ENCODE assay signal across 10 cellular contexts in the genomic region with DNA sequence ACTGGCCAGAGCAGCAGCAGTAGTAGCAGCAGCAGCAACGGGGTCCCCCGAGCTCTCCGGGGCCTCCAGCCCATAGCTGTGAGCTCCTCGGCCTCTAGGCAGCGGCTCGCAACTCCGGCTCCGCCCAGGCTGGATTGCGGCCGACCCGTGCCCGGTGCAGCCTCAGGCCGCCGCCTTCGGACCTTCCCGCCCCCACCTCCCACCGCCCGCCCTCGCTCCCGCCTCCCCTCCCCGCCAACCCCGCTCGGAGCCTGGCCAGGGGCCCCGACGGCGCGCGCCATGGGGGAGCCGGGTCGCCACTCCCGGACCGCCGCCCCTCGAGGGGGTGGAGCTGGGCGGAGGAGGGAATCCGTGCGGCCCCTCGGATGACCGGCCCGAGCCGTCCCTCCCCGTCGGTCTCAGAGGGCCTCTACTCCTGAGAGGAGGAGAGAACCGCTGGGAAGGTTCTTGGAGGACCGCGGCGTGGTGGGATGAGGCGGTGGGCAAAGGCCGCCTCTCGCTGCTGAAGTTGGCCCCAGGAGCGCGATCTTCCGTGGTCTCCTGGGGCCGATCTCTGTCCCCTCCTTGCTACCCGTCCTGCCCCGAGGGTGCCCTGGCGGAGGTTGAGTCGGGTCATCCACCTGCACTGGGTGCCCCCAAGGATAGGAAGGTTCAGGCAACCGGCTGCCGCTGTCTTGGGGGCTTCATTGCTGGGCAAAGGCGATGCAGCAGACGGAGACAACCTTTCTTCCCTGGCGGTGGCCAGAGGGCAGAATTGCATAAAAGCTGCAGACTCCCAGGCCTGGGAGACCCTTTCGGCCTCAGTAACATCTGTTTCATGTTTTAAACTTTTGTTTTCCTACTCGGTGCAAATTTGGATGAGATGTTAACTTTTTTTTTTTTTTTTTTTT. TPM values are rescaled to one million over a fixed set of nuclear protein-coding genes. Genes with fewer than 3 reads are reported as not detected.
DNase-seq lines count a peak whose midpoint lies in the region; ATAC-seq and TF ChIP-seq lines count a peak whose summit lies in the region.
"Had no signal": no experiment of that assay in that cellular context is flagged by ENCODE, and none has a peak within 500 bp of the region (broad histone marks: within the 10 kb centered on the region; RNA-seq: fewer than 3 reads in every experiment).

A gene with protein sequence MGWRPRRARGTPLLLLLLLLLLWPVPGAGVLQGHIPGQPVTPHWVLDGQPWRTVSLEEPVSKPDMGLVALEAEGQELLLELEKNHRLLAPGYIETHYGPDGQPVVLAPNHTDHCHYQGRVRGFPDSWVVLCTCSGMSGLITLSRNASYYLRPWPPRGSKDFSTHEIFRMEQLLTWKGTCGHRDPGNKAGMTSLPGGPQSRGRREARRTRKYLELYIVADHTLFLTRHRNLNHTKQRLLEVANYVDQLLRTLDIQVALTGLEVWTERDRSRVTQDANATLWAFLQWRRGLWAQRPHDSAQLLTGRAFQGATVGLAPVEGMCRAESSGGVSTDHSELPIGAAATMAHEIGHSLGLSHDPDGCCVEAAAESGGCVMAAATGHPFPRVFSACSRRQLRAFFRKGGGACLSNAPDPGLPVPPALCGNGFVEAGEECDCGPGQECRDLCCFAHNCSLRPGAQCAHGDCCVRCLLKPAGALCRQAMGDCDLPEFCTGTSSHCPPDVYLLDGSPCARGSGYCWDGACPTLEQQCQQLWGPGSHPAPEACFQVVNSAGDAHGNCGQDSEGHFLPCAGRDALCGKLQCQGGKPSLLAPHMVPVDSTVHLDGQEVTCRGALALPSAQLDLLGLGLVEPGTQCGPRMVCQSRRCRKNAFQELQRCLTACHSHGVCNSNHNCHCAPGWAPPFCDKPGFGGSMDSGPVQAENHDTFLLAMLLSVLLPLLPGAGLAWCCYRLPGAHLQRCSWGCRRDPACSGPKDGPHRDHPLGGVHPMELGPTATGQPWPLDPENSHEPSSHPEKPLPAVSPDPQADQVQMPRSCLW (minus strand): TSS at position 80 of the 890 bp plus-strand sequence. CDS start 6 bp downstream, at position 74.

- intact Hi-C loops in CD8-positive, alpha-beta T cell (cut with DNase I, micrococcal nuclease), result no loop called here

- no peak within 1 kb of the TSS for H3K27ac Mint-ChIP-seq in CD8-positive, alpha-beta T cell
- H3K27ac Mint-ChIP-seq in immature natural killer cell, result no peak within 1 kb of the TSS

- peak within 1 kb of the TSS; percentile 44 for H3K4me3 ChIP-seq in astrocyte of the spinal cord (ENCODE audit: low read depth, low read length)
- peak within 1 kb of the TSS; percentile 46; the same call in 1 of the 2 replicates for H3K4me3 ChIP-seq in iPS DF 6.9 (ENCODE audit: low read length)
- H3K4me3 ChIP-seq in rectal smooth muscle tissue (ENCODE audit: low read length), result peak within 1 kb of the TSS; percentile 68
- no peak within 1 kb of the TSS for H3K4me3 ChIP-seq in CD8-positive, alpha-beta T cell (ENCODE audit: low read depth, low read length)

- peak; percentile 52 for DNase-seq in EL
- DNase-seq in astrocyte of the spinal cord (ENCODE audit: low read depth, low spot score), result no peak
- no peak for DNase-seq in iPS DF 6.9 (ENCODE audit: low read depth, low spot score)
- no peak for DNase-seq in activated CD4-positive, alpha-beta T cell treated with anti-CD3 and anti-CD28 coated beads for 1 hour
- no peak for DNase-seq in CD8-positive, alpha-beta T cell
- no peak for DNase-seq in immature natural killer cell
- DNase-seq: NCI-H1092 had no signal

- H3K27me3 ChIP-seq in iPS DF 6.9 (ENCODE audit: control insufficient read depth, insufficient read depth, low read length), result no peaks in the 10 kb centered on the region
- peaks cover 6% of the 10 kb centered on the region for H3K27me3 ChIP-seq in rectal smooth muscle tissue (ENCODE audit: control insufficient read depth, insufficient read depth, low read length)
- H3K27me3 ChIP-seq in CD8-positive, alpha-beta T cell (ENCODE audit: insufficient read depth, low read length), result no peaks in the 10 kb centered on the region

- POLR2A ChIA-PET in CD8-positive, alpha-beta T cell (lab: Charles Lee), result interaction anchor here (0.6 kb wide), 1 partner anchor 15 kb away, joined by 3 read pairs; no protein-coding TSS in a partner anchor

- CTCF ChIA-PET in CD8-positive, alpha-beta T cell (lab: Charles Lee), result interaction anchor here (0.6 kb wide), 1 partner anchor 131 kb away, joined by 3 read pairs; no protein-coding TSS in a partner anchor

- peaks cover 38% of the 10 kb centered on the region for H3K27me3 Mint-ChIP-seq in CD8-positive, alpha-beta T cell (ENCODE audit: low read depth)
- H3K27me3 Mint-ChIP-seq in immature natural killer cell (ENCODE audit: low read depth in 3 of 3), result peaks cover 3 to 16% (median 15%) of the 10 kb centered on the region in 3 donors

- H3K4me1 ChIP-seq in iPS DF 6.9 (ENCODE audit: control insufficient read depth, insufficient read depth, low read length), result peaks cover 15% of the 10 kb centered on the region
- H3K4me1 ChIP-seq in rectal smooth muscle tissue (ENCODE audit: control insufficient read depth, insufficient read depth, low read length), result peaks cover 41% of the 10 kb centered on the region
- H3K4me1 ChIP-seq in CD8-positive, alpha-beta T cell (ENCODE audit: insufficient read depth, low read length), result no peaks in the 10 kb centered on the region

- no CpG with 5 or more reads among the region's 65 CpGs for WGBS in iPS DF 6.9 (ENCODE audit: insufficient coverage, insufficient read length)

- no peaks in the 10 kb centered on the region for H3K9me3 Mint-ChIP-seq in CD8-positive, alpha-beta T cell
- no peaks in the 10 kb centered on the region for H3K9me3 Mint-ChIP-seq in immature natural killer cell

- H3K36me3 Mint-ChIP-seq in CD8-positive, alpha-beta T cell, result no peaks in the 10 kb centered on the region
- no peaks in the 10 kb centered on the region for H3K36me3 Mint-ChIP-seq in immature natural killer cell

- no peak for TF ChIP-seq CTCF in astrocyte of the spinal cord (IDR thresholded peaks at IDR 0.05; ENCODE audit: low read depth, low read length)
- no peak for TF ChIP-seq CTCF in CD8-positive, alpha-beta T cell (IDR thresholded peaks at IDR 0.05)

- in situ Hi-C loops in astrocyte of the spinal cord (cut with HindIII; ENCODE audit: low sequenced_read_pairs), result no loop called here

- ATAC-seq in GM21515 (IDR thresholded peaks at IDR 0.05; ENCODE audit: unreplicated experiment), result no peak
- no peak for ATAC-seq in CD8-positive, alpha-beta T cell
- ATAC-seq: HCT116 had no signal

- peak within 1 kb of the TSS; percentile 1 for H3K9ac ChIP-seq in rectal smooth muscle tissue (ENCODE audit: low read length)

- H3K36me3 ChIP-seq in iPS DF 6.9 (ENCODE audit: control insufficient read depth, insufficient read depth, low read length), result no peaks in the 10 kb centered on the region
- no peaks in the 10 kb centered on the region for H3K36me3 ChIP-seq in rectal smooth muscle tissue (ENCODE audit: control insufficient read depth, insufficient read depth, low read length)
- H3K36me3 ChIP-seq in CD8-positive, alpha-beta T cell (ENCODE audit: insufficient read depth, low read length), result no peaks in the 10 kb centered on the region

- no peak within 1 kb of the TSS for H3K4me3 Mint-ChIP-seq in CD8-positive, alpha-beta T cell
- H3K4me3 Mint-ChIP-seq in immature natural killer cell, result peak within 1 kb of the TSS in 1 of 5 donors; percentile 5

- H3K4me1 Mint-ChIP-seq in CD8-positive, alpha-beta T cell (ENCODE audit: low read depth), result peaks cover 7% of the 10 kb centered on the region
- H3K4me1 Mint-ChIP-seq in immature natural killer cell, result no peaks in the 10 kb centered on the region

- H3K27ac ChIP-seq in iPS DF 6.9 (ENCODE audit: low read length) (no peak within 1 kb of the TSS), rectal smooth muscle tissue (ENCODE audit: low read depth, low read length) (peak within 1 kb of the TSS; percentile 96)
- no peak within 1 kb of the TSS for H3K27ac ChIP-seq in CD8-positive, alpha-beta T cell (ENCODE audit: low read depth, low read length)

- H3K9me3 ChIP-seq in iPS DF 6.9 (ENCODE audit: control insufficient read depth, insufficient read depth, low read length), result no peaks in the 10 kb centered on the region
- no peaks in the 10 kb centered on the region for H3K9me3 ChIP-seq in CD8-positive, alpha-beta T cell (ENCODE audit: low read length)

RNA-seq across cellular contexts. Expression of the gene that starts here (rescaled TPM):
- not detected for total RNA-seq in CD8-positive, alpha-beta T cell
- polyA plus RNA-seq in immature natural killer cell, result not detected
